In the genomic region with DNA sequence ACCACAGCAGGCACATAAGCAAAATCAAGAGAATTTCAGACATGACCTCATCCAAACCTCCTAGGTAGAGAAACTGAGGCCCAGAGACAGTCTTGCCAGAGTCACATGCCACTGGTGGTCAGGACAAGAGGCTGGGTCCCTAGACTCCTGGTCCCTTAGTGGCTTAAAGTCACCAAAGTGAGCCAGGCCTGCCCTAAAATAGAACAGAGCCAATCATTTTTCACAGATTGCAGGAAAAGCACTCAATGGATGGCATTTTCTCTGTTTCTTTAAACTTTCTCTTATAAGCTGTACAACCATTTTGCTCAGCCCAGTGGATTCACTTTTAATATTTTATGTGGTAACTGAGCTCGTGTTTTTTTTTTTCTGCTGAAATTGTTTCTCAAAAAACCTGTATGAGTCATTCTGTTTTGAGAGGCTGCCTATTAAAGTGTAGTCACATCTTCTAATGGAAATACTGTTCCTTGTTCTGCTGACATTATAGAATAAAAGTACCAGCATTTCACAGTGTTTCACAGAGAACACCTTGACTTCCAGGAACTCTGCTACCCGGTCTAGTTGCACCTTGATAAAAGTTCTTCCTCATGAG, we compare ENCODE assay signal across 12 cellular contexts. TPM values are rescaled to one million over a fixed set of nuclear protein-coding genes. Genes with fewer than 3 reads are reported as not detected.
A peak's percentile ranks its signal among the peaks of the same experiment; 100 is the strongest.
DNase-seq lines count a peak whose midpoint lies in the region; TF ChIP-seq lines count a peak whose summit lies in the region.
"Had no signal": no experiment of that assay in that cellular context is flagged by ENCODE, and none has a peak within 500 bp of the region (broad histone marks: within the 10 kb centered on the region; RNA-seq: fewer than 3 reads in every experiment).

No MANE protein-coding gene starts in this region.

- H3K36me3 Mint-ChIP-seq in Caco-2 (ENCODE audit: insufficient read depth, unreplicated experiment): peaks cover 12% of the 10 kb centered on the region
- H3K36me3 Mint-ChIP-seq: activated naive CD4-positive, alpha-beta T cell treated with anti-CD3 and anti-CD28 coated beads, Interleukin-2, amount 50 U/mL, for 24 hours had no signal

- DNase-seq in Caco-2 (no peak), SJSA1 (ENCODE audit: low read depth in 1 of 2, low spot score in 2 of 2) (no peak), epithelial cell of proximal tubule (ENCODE audit: low read depth) (peak; percentile 20), osteoblast (ENCODE audit: insufficient read length, low spot score, missing footprints) (peak; percentile 35), T-helper 1 cell (no peak), CD1c-positive myeloid dendritic cell (ENCODE audit: extremely low spot score) (no peak), HuH-7 (ENCODE audit: low spot score) (no peak)
- DNase-seq in NK-92 treated with Interleukin-12 subunit alpha and Interleukin-12 subunit beta, amount 100 ng/mL, for 24 hours (lab: John Stamatoyannopoulos, UW): no peak
- DNase-seq: BE2C, NCI-H446 treated with DMSO at 0.1 percent for 48 hours, ovary had no signal

- peak overlapping the region; percentile 77 for H3K4me2 ChIP-seq in osteoblast (ENCODE audit: insufficient read depth, low read length)

- H3K4me1 Mint-ChIP-seq in Caco-2 (ENCODE audit: low read depth, unreplicated experiment): peaks cover 22% of the 10 kb centered on the region
- H3K4me1 Mint-ChIP-seq: activated naive CD4-positive, alpha-beta T cell treated with anti-CD3 and anti-CD28 coated beads, Interleukin-2, amount 50 U/mL, for 24 hours had no signal

- CTCF ChIA-PET in Caco-2 (lab: Charles Lee): no interaction called here

- H3K9me3 Mint-ChIP-seq in Caco-2 (ENCODE audit: unreplicated experiment): no peaks in the 10 kb centered on the region
- H3K9me3 Mint-ChIP-seq: activated naive CD4-positive, alpha-beta T cell treated with anti-CD3 and anti-CD28 coated beads, Interleukin-2, amount 50 U/mL, for 24 hours had no signal

- H3K4me3 ChIP-seq in Caco-2 (ENCODE audit: low read depth, low read length): no peak overlapping the region
- no peak overlapping the region for H3K4me3 ChIP-seq in SJSA1
- H3K4me3 ChIP-seq in epithelial cell of proximal tubule (ENCODE audit: low read depth, low read length): no peak overlapping the region
- H3K4me3 ChIP-seq in osteoblast (ENCODE audit: insufficient read depth, low read length): peak overlapping the region; percentile 24
- H3K4me3 ChIP-seq: ovary had no signal

- no TSS peak for BruUV-seq in Caco-2 (replicated peaks; lab: Mats Ljungman, UMichigan)

- H3K27me3 ChIP-seq in Caco-2 (replicated peaks; ENCODE audit: control insufficient read depth, insufficient read depth, low read length) (no peaks in the 10 kb centered on the region), SJSA1 (replicated peaks) (no peaks in the 10 kb centered on the region), osteoblast (ENCODE audit: insufficient read depth, low read length) (no peaks in the 10 kb centered on the region)
- H3K27me3 ChIP-seq: BE2C, ovary had no signal

- POLR2A ChIA-PET in Caco-2 (lab: Charles Lee): no interaction called here

- no peaks in the 10 kb centered on the region for H3K36me3 ChIP-seq in Caco-2 (ENCODE audit: control insufficient read depth, insufficient read depth, low read length)
- peaks cover 68% of the 10 kb centered on the region for H3K36me3 ChIP-seq in SJSA1
- peaks cover 9% of the 10 kb centered on the region for H3K36me3 ChIP-seq in osteoblast (ENCODE audit: insufficient read depth, low read length)
- H3K36me3 ChIP-seq: BE2C, ovary had no signal

- H3K27ac ChIP-seq in SJSA1: peak overlapping the region; percentile 75
- peak overlapping the region; percentile 99 for H3K27ac ChIP-seq in osteoblast (ENCODE audit: low read depth, low read length)

- H3K9me3 ChIP-seq in Caco-2 (no peaks in the 10 kb centered on the region), SJSA1 (replicated peaks) (no peaks in the 10 kb centered on the region), osteoblast (ENCODE audit: low read depth, low read length) (no peaks in the 10 kb centered on the region)
- H3K9me3 ChIP-seq: BE2C, ovary had no signal

- H3K4me1 ChIP-seq in Caco-2 (peaks cover 28% of the 10 kb centered on the region), SJSA1 (replicated peaks) (peaks cover 60% of the 10 kb centered on the region), osteoblast (ENCODE audit: insufficient read depth, low read length) (peaks cover 65% of the 10 kb centered on the region)

- no peak overlapping the region for H3K4me3 Mint-ChIP-seq in Caco-2 (ENCODE audit: unreplicated experiment)
- H3K4me3 Mint-ChIP-seq: activated naive CD4-positive, alpha-beta T cell treated with anti-CD3 and anti-CD28 coated beads, Interleukin-2, amount 50 U/mL, for 24 hours had no signal

- H2AFZ ChIP-seq in osteoblast (ENCODE audit: low read length): peak overlapping the region; percentile 57

- H4K20me1 ChIP-seq in osteoblast (ENCODE audit: insufficient read depth, low read length): no peaks in the 10 kb centered on the region

- intact Hi-C loops in Caco-2 (cut with micrococcal nuclease; ENCODE audit: unreplicated experiment): no loop called here

- H3K79me2 ChIP-seq in osteoblast (ENCODE audit: insufficient read depth, low read length): peaks cover 11% of the 10 kb centered on the region

- peak overlapping the region; percentile 11 for H3K27ac Mint-ChIP-seq in Caco-2 (ENCODE audit: unreplicated experiment)
- H3K27ac Mint-ChIP-seq: activated naive CD4-positive, alpha-beta T cell treated with anti-CD3 and anti-CD28 coated beads, Interleukin-2, amount 50 U/mL, for 24 hours had no signal

- H3K27me3 Mint-ChIP-seq in Caco-2 (ENCODE audit: insufficient read depth, unreplicated experiment): no peaks in the 10 kb centered on the region
- H3K27me3 Mint-ChIP-seq: activated naive CD4-positive, alpha-beta T cell treated with anti-CD3 and anti-CD28 coated beads, Interleukin-2, amount 50 U/mL, for 24 hours had no signal

- TF ChIP-seq CTCF in Caco-2 (IDR thresholded peaks at IDR 0.05; ENCODE audit: insufficient read depth in 1 of 2, low read depth in 1 of 2, low read length in 1 of 2, severe bottlenecking in 1 of 2, unreplicated experiment in 1 of 2): no peak
- no peak for TF ChIP-seq CTCF in epithelial cell of proximal tubule (conservative IDR thresholded peaks at IDR 0.05; ENCODE audit: low read depth, low read length)
- TF ChIP-seq CTCF in osteoblast (IDR thresholded peaks at IDR 0.05; ENCODE audit: extremely low read depth, low read depth, low read length): no peak

RNA-seq across cellular contexts. Expression of gene STEAP3, which starts 29.6 kb away (rescaled TPM):
- 20.1 and 20.4 TPM in 2 replicates for total RNA-seq in Caco-2 (2022)
- total RNA-seq in SJSA1 (2014; rRNA removed; shearing (Covaris generic)): 19.3 and 33.2 TPM in 2 replicates
- total RNA-seq in epithelial cell of proximal tubule: 27.8 and 35.1 TPM in 2 replicates
- total RNA-seq in osteoblast: 27.4 and 40.9 TPM in 2 replicates

Comparison
In these comparisons a context has a peak if more than half of its experiments do, and no peak if none do; other contexts are left out.
1. DNase-seq: peak in epithelial cell of proximal tubule (single experiment) and osteoblast (single experiment); none in Caco-2 (0 of 2), SJSA1 (0 of 2), NK-92 treated with Interleukin-12 subunit alpha and Interleukin-12 subunit beta, amount 100 ng/mL, for 24 hours (single experiment), T-helper 1 cell (0 of 5), CD1c-positive myeloid dendritic cell (single experiment) and HuH-7 (single experiment).